ENCODE assay signal across 8 cellular contexts in the genomic region with DNA sequence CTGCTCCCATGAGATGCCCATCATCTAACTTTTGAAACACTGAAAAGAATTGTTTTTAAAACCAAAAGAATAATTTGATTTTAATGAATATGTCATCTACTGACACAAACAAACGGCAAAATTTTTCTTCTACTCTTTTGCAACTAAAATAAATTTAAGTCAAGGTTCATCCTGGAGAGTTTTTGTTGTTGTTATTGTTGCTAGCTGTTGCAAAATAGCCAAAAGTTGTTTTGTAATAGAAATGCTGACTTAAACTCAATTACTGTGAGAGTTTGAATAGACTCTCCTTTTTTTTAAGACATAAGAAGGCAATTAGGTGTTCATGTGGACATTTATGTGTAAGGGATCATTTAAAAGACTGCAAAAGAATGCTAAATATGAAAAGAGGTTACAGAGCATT.
"Had no signal": no experiment of that assay in that cellular context is flagged by ENCODE, and none has a peak within 500 bp of the region (broad histone marks: within the 10 kb centered on the region; RNA-seq: fewer than 3 reads in every experiment).

No MANE protein-coding gene starts in this region.

- FAIRE-seq: G401.6, GM12878, GM12891, GM12892, GM18507, GM19239 had no signal

- DNase-seq: GDM1, GF-D8 had no signal

- H3K4me3 ChIP-seq: GM12878 had no signal

- ATAC-seq: GM12878 had no signal
